ENCODE assay signal across 8 cellular contexts in genomic region chr11:30855383-30856006, GRCh38.
DNase-seq lines count a peak whose midpoint lies in the region; ATAC-seq and TF ChIP-seq lines count a peak whose summit lies in the region.

No MANE protein-coding gene starts in this region.

- 46% methylated on average over 5 of the region's 5 CpGs for WGBS in psoas muscle, 3 donors

- H3K36me3 ChIP-seq in psoas muscle (ENCODE audit: insufficient read depth in 1 of 2, low read depth in 1 of 2): no peaks in the 10 kb centered on the region

- H3K9me3 ChIP-seq in psoas muscle: no peaks in the 10 kb centered on the region

- TF ChIP-seq CTCF in epithelial cell of esophagus (IDR thresholded peaks at IDR 0.05; ENCODE audit: insufficient read depth, low read depth, low read length, missing control alignments): peak; percentile 29
- peak; percentile 67 for TF ChIP-seq CTCF in psoas muscle (IDR thresholded peaks at IDR 0.05)

- peak; percentile 34 for DNase-seq in H4 (ENCODE audit: low spot score)
- DNase-seq in NCI-H526 treated with DMSO at 0.1 percent for 48 hours (lab: John Stamatoyannopoulos, UW): peak; percentile 17
- peak; percentile 9 for DNase-seq in epithelial cell of esophagus (ENCODE audit: low read depth)
- DNase-seq in psoas muscle: no peak
- no peak for DNase-seq in HuH-7.5 (ENCODE audit: low spot score)
- no peak for DNase-seq in activated T-cell treated with anti-CD3 and anti-CD28 coated beads for 4 hours
- DNase-seq in activated naive CD4-positive, alpha-beta T cell treated with Interleukin-2 at 50 U/mL for 16 hours: no peak

- ATAC-seq in psoas muscle (peak in 2 of 4 donors; percentile 51 to 69), GM19023 (IDR thresholded peaks at IDR 0.05; ENCODE audit: unreplicated experiment) (no peak)

- no peaks in the 10 kb centered on the region for H3K4me1 ChIP-seq in psoas muscle

- H3K27me3 ChIP-seq in psoas muscle (ENCODE audit: insufficient read depth in 3 of 3, low read length in 2 of 3): no peaks in the 10 kb centered on the region

- intact Hi-C loops in psoas muscle (cut with DNase I): loop anchor here (5.0 to 10.0 kb wide), 2 partner anchors 271 to 508 kb away; partner anchors contain the start of gene MPPED2 (in 1 of the 2)

- H3K27ac ChIP-seq in psoas muscle: no peak overlapping the region

- H3K4me3 ChIP-seq in epithelial cell of esophagus (ENCODE audit: low read length): no peak overlapping the region
- no peak overlapping the region for H3K4me3 ChIP-seq in psoas muscle

Comparison
In these comparisons a context has a peak if more than half of its experiments do, and no peak if none do; other contexts are left out.
1. DNase-seq: peak in H4 (single experiment), NCI-H526 treated with DMSO at 0.1 percent for 48 hours (single experiment) and epithelial cell of esophagus (single experiment); none in psoas muscle (0 of 2), HuH-7.5 (single experiment), activated T-cell treated with anti-CD3 and anti-CD28 coated beads for 4 hours (single experiment) and activated naive CD4-positive, alpha-beta T cell treated with Interleukin-2 at 50 U/mL for 16 hours (single experiment).